In the genomic region with DNA sequence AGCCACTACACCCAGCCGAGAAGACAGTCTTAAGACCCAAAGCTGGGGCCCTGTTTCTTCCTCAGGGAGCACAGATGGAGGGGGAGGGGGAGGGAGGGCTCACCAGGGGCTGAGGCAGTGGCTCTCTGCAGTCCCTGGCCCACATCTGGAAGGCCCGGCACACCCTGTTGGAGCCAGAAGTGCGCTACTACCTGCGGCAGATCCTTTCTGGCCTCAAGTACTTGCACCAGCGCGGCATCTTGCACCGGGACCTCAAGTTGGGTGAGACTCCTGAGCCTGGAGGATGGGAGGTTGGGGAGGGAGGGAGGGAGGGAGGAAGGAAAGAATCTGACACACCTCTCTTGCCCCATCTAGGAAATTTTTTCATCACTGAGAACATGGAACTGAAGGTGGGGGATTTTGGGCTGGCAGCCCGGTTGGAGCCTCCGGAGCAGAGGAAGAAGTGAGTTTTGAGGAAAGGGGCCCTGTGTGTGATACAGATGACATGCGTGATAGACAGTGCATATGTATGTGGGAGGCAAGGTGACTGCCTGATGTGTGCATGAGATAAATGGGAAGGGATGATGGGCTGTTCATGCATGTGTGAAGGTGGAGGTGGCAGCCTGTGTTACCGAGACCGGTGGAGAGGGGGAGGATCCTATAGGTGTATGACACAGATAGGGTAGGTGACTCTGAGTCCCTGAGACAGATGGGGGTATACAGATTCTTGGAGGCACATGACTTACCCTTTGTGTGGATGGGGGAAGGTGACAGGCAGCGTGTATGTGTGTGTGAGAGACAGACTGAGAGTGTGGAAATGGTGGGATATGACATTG, we compare ENCODE assay signal across 1 cellular context.
TF ChIP-seq lines count a peak whose summit lies in the region.

No MANE protein-coding gene starts in this region.

TF ChIP-seq in K562, 482 proteins besides CTCF, POLR2A, EP300 and RAD21 (continues in another document):
- TF ChIP-seq TAL1 (IDR thresholded peaks at IDR 0.05), result peak; percentile 72
- TF ChIP-seq, protein P1, sequence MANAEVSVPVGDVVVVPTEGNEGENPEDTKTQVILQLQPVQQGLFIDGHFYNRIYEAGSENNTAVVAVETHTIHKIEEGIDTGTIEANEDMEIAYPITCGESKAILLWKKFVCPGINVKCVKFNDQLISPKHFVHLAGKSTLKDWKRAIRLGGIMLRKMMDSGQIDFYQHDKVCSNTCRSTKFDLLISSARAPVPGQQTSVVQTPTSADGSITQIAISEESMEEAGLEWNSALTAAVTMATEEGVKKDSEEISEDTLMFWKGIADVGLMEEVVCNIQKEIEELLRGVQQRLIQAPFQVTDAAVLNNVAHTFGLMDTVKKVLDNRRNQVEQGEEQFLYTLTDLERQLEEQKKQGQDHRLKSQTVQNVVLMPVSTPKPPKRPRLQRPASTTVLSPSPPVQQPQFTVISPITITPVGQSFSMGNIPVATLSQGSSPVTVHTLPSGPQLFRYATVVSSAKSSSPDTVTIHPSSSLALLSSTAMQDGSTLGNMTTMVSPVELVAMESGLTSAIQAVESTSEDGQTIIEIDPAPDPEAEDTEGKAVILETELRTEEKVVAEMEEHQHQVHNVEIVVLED (CRISPR knock-in tag; IDR thresholded peaks at IDR 0.05), result no peak
- TF ChIP-seq ZBTB2 (IDR thresholded peaks at IDR 0.05), result peak; percentile 28; the same call in 1 of the 2 replicates
- peak; percentile 51; the same call in 1 of the 2 replicates for TF ChIP-seq MTA2 (IDR thresholded peaks at IDR 0.05; ENCODE audit: low read depth)
- peak; percentile 10 to 21; a peak in 2 of 4 replicates for TF ChIP-seq KDM1A (IDR thresholded peaks at IDR 0.05)
- TF ChIP-seq ZNF780A (CRISPR knock-in tag; IDR thresholded peaks at IDR 0.05), result no peak
- TF ChIP-seq, protein P2, sequence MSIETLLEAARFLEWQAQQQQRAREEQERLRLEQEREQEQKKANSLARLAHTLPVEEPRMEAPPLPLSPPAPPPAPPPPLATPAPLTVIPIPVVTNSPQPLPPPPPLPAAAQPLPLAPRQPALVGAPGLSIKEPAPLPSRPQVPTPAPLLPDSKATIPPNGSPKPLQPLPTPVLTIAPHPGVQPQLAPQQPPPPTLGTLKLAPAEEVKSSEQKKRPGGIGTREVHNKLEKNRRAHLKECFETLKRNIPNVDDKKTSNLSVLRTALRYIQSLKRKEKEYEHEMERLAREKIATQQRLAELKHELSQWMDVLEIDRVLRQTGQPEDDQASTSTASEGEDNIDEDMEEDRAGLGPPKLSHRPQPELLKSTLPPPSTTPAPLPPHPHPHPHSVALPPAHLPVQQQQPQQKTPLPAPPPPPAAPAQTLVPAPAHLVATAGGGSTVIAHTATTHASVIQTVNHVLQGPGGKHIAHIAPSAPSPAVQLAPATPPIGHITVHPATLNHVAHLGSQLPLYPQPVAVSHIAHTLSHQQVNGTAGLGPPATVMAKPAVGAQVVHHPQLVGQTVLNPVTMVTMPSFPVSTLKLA (conservative IDR thresholded peaks at IDR 0.05), result 0 out of 4 replicates have a peak, but pooled peaks have one; percentile 16 to 49
- no peak for TF ChIP-seq ZNF184 (CRISPR knock-in tag; IDR thresholded peaks at IDR 0.05)
- no peak for TF ChIP-seq ID3 (CRISPR knock-in tag; IDR thresholded peaks at IDR 0.05)
- 0 out of 2 replicates have a peak, but pooled peaks have one; percentile 25 for TF ChIP-seq ID3 (tag; IDR thresholded peaks at IDR 0.05)
- TF ChIP-seq EGR1 (conservative IDR thresholded peaks at IDR 0.05), result 0 out of 2 replicates have a peak, but pooled peaks have one; percentile 27
- TF ChIP-seq POLR2G (IDR thresholded peaks at IDR 0.05; ENCODE audit: low read depth, low read length), result no peak
- TF ChIP-seq CLOCK (CRISPR knock-in tag; IDR thresholded peaks at IDR 0.05; ENCODE audit: borderline replicate concordance), result no peak
- 0 out of 2 replicates have a peak, but pooled peaks have one; percentile 57 for TF ChIP-seq NR1H2 (CRISPR knock-in tag; IDR thresholded peaks at IDR 0.05)
- peak; percentile 60; the same call in 1 of the 2 replicates for TF ChIP-seq SMARCA4 (IDR thresholded peaks at IDR 0.05)
- no peak for TF ChIP-seq NR3C1 (CRISPR knock-in tag; IDR thresholded peaks at IDR 0.05)
- TF ChIP-seq DPF2 (IDR thresholded peaks at IDR 0.05), result peak; percentile 65
- TF ChIP-seq HBP1 (CRISPR knock-in tag; IDR thresholded peaks at IDR 0.05), result peak; percentile 24; the same call in 1 of the 2 replicates
- TF ChIP-seq TOE1 (IDR thresholded peaks at IDR 0.05; ENCODE audit: borderline replicate concordance), result peak; percentile 47; the same call in 1 of the 2 replicates
- TF ChIP-seq TOE1 (CRISPR knock-in tag; IDR thresholded peaks at IDR 0.05; ENCODE audit: borderline replicate concordance, low read depth), result no peak
- no peak for TF ChIP-seq HNRNPH1 (optimal IDR thresholded peaks at IDR 0.05; ENCODE audit: low read depth, low read length)
- peak; percentile 81 for TF ChIP-seq TCF3 (CRISPR knock-in tag; IDR thresholded peaks at IDR 0.05)
- peak; percentile 43; the same call in 1 of the 2 replicates for TF ChIP-seq LEF1 (IDR thresholded peaks at IDR 0.05)
- TF ChIP-seq TEAD4 (IDR thresholded peaks at IDR 0.05; ENCODE audit: low read length), result peak; percentile 69
- no peak for TF ChIP-seq TEAD4 (CRISPR knock-in tag; IDR thresholded peaks at IDR 0.05; ENCODE audit: borderline replicate concordance)
- TF ChIP-seq ELF4 (CRISPR knock-in tag; IDR thresholded peaks at IDR 0.05), result peak; percentile 41; the same call in 1 of the 2 replicates
- TF ChIP-seq THRAP3 (IDR thresholded peaks at IDR 0.05; ENCODE audit: borderline replicate concordance), result 0 out of 2 replicates have a peak, but pooled peaks have one; percentile 28
- TF ChIP-seq, protein P3, sequence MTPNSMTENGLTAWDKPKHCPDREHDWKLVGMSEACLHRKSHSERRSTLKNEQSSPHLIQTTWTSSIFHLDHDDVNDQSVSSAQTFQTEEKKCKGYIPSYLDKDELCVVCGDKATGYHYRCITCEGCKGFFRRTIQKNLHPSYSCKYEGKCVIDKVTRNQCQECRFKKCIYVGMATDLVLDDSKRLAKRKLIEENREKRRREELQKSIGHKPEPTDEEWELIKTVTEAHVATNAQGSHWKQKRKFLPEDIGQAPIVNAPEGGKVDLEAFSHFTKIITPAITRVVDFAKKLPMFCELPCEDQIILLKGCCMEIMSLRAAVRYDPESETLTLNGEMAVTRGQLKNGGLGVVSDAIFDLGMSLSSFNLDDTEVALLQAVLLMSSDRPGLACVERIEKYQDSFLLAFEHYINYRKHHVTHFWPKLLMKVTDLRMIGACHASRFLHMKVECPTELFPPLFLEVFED (CRISPR knock-in tag; conservative IDR thresholded peaks at IDR 0.05), result peak; percentile 61; the same call in 1 of the 2 replicates
- TF ChIP-seq, protein P4, sequence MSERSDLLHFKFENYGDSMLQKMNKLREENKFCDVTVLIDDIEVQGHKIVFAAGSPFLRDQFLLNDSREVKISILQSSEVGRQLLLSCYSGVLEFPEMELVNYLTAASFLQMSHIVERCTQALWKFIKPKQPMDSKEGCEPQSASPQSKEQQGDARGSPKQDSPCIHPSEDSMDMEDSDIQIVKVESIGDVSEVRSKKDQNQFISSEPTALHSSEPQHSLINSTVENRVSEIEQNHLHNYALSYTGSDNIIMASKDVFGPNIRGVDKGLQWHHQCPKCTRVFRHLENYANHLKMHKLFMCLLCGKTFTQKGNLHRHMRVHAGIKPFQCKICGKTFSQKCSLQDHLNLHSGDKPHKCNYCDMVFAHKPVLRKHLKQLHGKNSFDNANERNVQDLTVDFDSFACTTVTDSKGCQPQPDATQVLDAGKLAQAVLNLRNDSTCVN (CRISPR knock-in tag; IDR thresholded peaks at IDR 0.05), result 0 out of 2 replicates have a peak, but pooled peaks have one; percentile 67
- TF ChIP-seq PKNOX1 (IDR thresholded peaks at IDR 0.05), result peak; percentile 69
- 0 out of 2 replicates have a peak, but pooled peaks have one; percentile 20 for TF ChIP-seq VEZF1 (CRISPR knock-in tag; IDR thresholded peaks at IDR 0.05)
- TF ChIP-seq ADNP (tag; IDR thresholded peaks at IDR 0.05), result no peak
- TF ChIP-seq CBX3 (IDR thresholded peaks at IDR 0.05; ENCODE audit: borderline replicate concordance in 1 of 2, low read length in 2 of 2), result no peak
- 0 out of 2 replicates have a peak, but pooled peaks have one; percentile 21 for TF ChIP-seq BCOR (IDR thresholded peaks at IDR 0.05)
- peak in 1 of 2 experiments; percentile 59; a peak in 1 of 4 replicates for TF ChIP-seq RCOR1 (IDR thresholded peaks at IDR 0.05; ENCODE audit: borderline replicate concordance in 1 of 2, low read depth in 2 of 2, low read length in 2 of 2)
- no peak for TF ChIP-seq RBM34 (IDR thresholded peaks at IDR 0.05; ENCODE audit: borderline replicate concordance, insufficient read depth, low read length)
- peak; percentile 57; the same call in 1 of the 2 replicates for TF ChIP-seq NKRF (IDR thresholded peaks at IDR 0.05; ENCODE audit: borderline replicate concordance)
- no peak for TF ChIP-seq CAMTA2 (CRISPR knock-in tag; conservative IDR thresholded peaks at IDR 0.05)
- peak; percentile 29; the same call in 1 of the 2 replicates for TF ChIP-seq NFIC (IDR thresholded peaks at IDR 0.05)
- TF ChIP-seq SP1 (CRISPR knock-in tag; IDR thresholded peaks at IDR 0.05), result peak; percentile 71; the same call in 1 of the 2 replicates
- peak; percentile 87 for TF ChIP-seq ZEB2 (IDR thresholded peaks at IDR 0.05)
- TF ChIP-seq ZNF584 (CRISPR knock-in tag; IDR thresholded peaks at IDR 0.05; ENCODE audit: low read depth), result no peak
